In genomic region chr6:123594776-123595175, GRCh38 we compare ENCODE assay signal across 9 cellular contexts. TPM values are rescaled to one million over a fixed set of nuclear protein-coding genes. Genes with fewer than 3 reads are reported as not detected.
"Had no signal": no experiment of that assay in that cellular context is flagged by ENCODE, and none has a peak within 500 bp of the region (broad histone marks: within the 10 kb centered on the region; RNA-seq: fewer than 3 reads in every experiment).

No MANE protein-coding gene starts in this region.

- H3K27ac ChIP-seq: GM23248, HL-60 had no signal

- H3K4me3 ChIP-seq: GM23248 had no signal

- DNase-seq: GM23248, GOT3, H9, HCEC 1CT, KBM-7 had no signal

- ATAC-seq: HepG2 had no signal

- H2AFZ ChIP-seq: GM23248 had no signal

- FAIRE-seq: HepG2 had no signal

- H3K9ac ChIP-seq: GM23248 had no signal

RNA-seq across cellular contexts. Expression of gene TRDN, which starts 42.0 kb away (rescaled TPM):
- total RNA-seq: GM23248, HepG2, HT1080 had no signal
- polyA plus RNA-seq: GM23248, HepG2, IgD-negative memory B cell had no signal
